Comparison of ENCODE assay signal across 1 cellular context in the genomic region with DNA sequence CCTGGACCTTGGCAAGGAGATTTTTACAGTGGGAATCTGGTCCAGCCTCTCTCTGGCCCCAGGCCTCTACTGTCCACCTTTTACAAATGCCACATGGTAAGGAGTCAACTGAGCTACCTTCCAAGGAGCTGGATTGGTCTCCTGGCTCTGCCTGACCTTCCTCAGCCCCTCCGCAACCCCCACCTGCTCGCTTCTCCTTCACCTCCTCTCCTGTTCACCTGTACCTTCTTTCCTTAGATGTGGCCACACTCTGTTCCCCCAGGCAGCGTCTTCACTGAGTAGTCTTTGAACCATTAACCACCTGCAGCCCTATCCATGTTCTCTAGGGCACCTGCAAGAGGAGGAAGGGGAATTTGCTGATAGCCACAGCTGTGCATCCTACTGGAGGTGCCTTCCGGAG.
TF ChIP-seq lines count a peak whose summit lies in the region.

No MANE protein-coding gene starts in this region.

TF ChIP-seq in H1, 55 proteins besides CTCF, POLR2A, EP300 and RAD21:
- no peak for TF ChIP-seq KDM1A (IDR thresholded peaks at IDR 0.05; ENCODE audit: borderline replicate concordance, low read length)
